ENCODE assay signal across 8 cellular contexts in the genomic region with DNA sequence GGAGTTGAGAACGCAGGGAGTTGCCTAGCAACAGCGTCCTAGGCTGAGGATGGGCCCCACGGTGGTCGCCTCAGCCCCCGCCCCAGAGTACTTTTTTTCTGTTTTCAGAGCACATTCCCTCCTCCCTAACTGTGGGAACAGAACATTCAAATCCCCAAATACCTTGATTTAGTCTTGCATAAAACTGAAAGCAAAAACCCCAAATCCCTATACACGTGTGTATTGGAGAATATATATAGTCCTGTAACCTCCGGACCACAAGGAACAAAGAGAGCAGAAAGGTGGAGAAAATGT. TPM values are rescaled to one million over a fixed set of nuclear protein-coding genes. Genes with fewer than 3 reads are reported as not detected.
DNase-seq lines count a peak whose midpoint lies in the region; ATAC-seq, FAIRE-seq and TF ChIP-seq lines count a peak whose summit lies in the region.

No MANE protein-coding gene starts in this region.

- H3K4me3 ChIP-seq in right atrium auricular region (peak overlapping the region; percentile 68 to 71), K562 (peak overlapping the region; percentile 65), mesodermal cell (ENCODE audit: extremely low read depth, insufficient read depth, low read length, poor library complexity, severe bottlenecking) (peak overlapping the region; percentile 86), vagina (peak overlapping the region; percentile 75 to 86)

- H3K79me2 ChIP-seq in K562 (ENCODE audit: control insufficient read depth, insufficient read depth, low read length) = peaks cover 46% of the 10 kb centered on the region

- POLR2A ChIA-PET in K562 (lab: Yijun Ruan, JAX) = no interaction called here

- no peak for TF ChIP-seq EP300 in K562 (IDR thresholded peaks at IDR 0.05; ENCODE audit: low read length)

- intact Hi-C loops in Right ventricle myocardium inferior (cut with DNase I) = no loop called here
- intact Hi-C loops in K562 (cut with micrococcal nuclease) = no loop called here
- intact Hi-C loops in vagina (cut with DNase I) = no loop called here

- no peak for TF ChIP-seq POLR2A in K562 (conservative IDR thresholded peaks at IDR 0.05)
- no peak for TF ChIP-seq POLR2A in vagina (IDR thresholded peaks at IDR 0.05)

- peak overlapping the region; percentile 95 to 98 for H3K27ac ChIP-seq in right atrium auricular region
- H3K27ac ChIP-seq in K562 (ENCODE audit: extremely low read depth, low read depth, low read length) = no peak overlapping the region
- peak overlapping the region; percentile 97 for H3K27ac ChIP-seq in mesodermal cell (ENCODE audit: low read depth, low read length, severe bottlenecking)
- H3K27ac ChIP-seq in vagina = peak overlapping the region; percentile 97

- H3K27me3 ChIP-seq in right atrium auricular region (no peaks in the 10 kb centered on the region), K562 (ENCODE audit: control insufficient read depth in 2 of 2, insufficient read depth in 2 of 2, low read length in 2 of 2) (no peaks in the 10 kb centered on the region), vagina (no peaks in the 10 kb centered on the region)

- TF ChIP-seq CTCF in right atrium auricular region (IDR thresholded peaks at IDR 0.05) (no peak), K562 (IDR thresholded peaks at IDR 0.05 in 2 of 3, conservative IDR thresholded peaks at IDR 0.05 in 1 of 3; ENCODE audit: insufficient read depth in 2 of 3, low read depth in 1 of 3, low read length in 3 of 3) (no peak), vagina (IDR thresholded peaks at IDR 0.05) (no peak)

- no peak for TF ChIP-seq RAD21 in K562 (CRISPR knock-in tag; conservative IDR thresholded peaks at IDR 0.05 in 1 of 2, IDR thresholded peaks at IDR 0.05 in 1 of 2)

- peak overlapping the region; percentile 95 for H2AFZ ChIP-seq in K562 (ENCODE audit: low read depth, low read length)

- H3K9me1 ChIP-seq in K562 (ENCODE audit: control insufficient read depth, insufficient read depth, low read length) = no peaks in the 10 kb centered on the region

- CTCF ChIA-PET in K562 (lab: Yijun Ruan, JAX; ENCODE audit: low intra/inter-chr PET ratio) = interaction anchor here (0.7 to 3.8 kb wide), 2 partner anchors 64 to 76 kb away, joined by 3 to 18 read pairs; no protein-coding TSS in a partner anchor

- no peak for FAIRE-seq in K562 (lab: Jason Lieb, UNC)

- BruUV-seq in K562 (replicated peaks; lab: Mats Ljungman, UMichigan) = no TSS peak

- no peak for ATAC-seq in Right ventricle myocardium inferior
- no peak for ATAC-seq in K562
- ATAC-seq in GM19035 (IDR thresholded peaks at IDR 0.05; ENCODE audit: unreplicated experiment) = no peak

- in situ Hi-C loops in K562 (cut with MboI) = no loop called here
- in situ Hi-C loops in KBM-7 (cut with MboI; ENCODE audit: low pct_unique_long_range_greater_than_20kb, low sequenced_read_pairs) = no loop called here

- peaks cover 19% of the 10 kb centered on the region for H4K20me1 ChIP-seq in K562 (replicated peaks; ENCODE audit: control insufficient read depth, insufficient read depth, low read length)

- H3K4me1 ChIP-seq in right atrium auricular region (peaks cover 0 to 42% of the 10 kb centered on the region in 2 donors), K562 (replicated peaks in 1 of 2; ENCODE audit: control insufficient read depth in 2 of 2, insufficient read depth in 2 of 2, low read length in 2 of 2) (peaks cover 10 to 13% of the 10 kb centered on the region in 2 experiments; a peak in 4 of 5 replicates), mesodermal cell (ENCODE audit: control insufficient read depth, insufficient read depth, low read length, poor library complexity, severe bottlenecking) (peaks cover 11% of the 10 kb centered on the region), vagina (peaks cover 48% of the 10 kb centered on the region)

- WGBS in K562 (ENCODE audit: insufficient coverage, low coverage, missing lambda C conversion rate) = 1% methylated on average over 7 of the region's 7 CpGs
- 0% methylated on average over 5 of the region's 7 CpGs for WGBS in mesodermal cell (ENCODE audit: insufficient coverage in 2 of 2), 2 experiments

- H3K4me2 ChIP-seq in K562 (ENCODE audit: insufficient read depth, low read length) = peak overlapping the region; percentile 83

- H3K9me3 ChIP-seq in right atrium auricular region (no peaks in the 10 kb centered on the region), K562 (replicated peaks; ENCODE audit: control insufficient read depth, insufficient read depth, low read depth, low read length) (no peaks in the 10 kb centered on the region), mesodermal cell (ENCODE audit: control insufficient read depth, low read length) (no peaks in the 10 kb centered on the region), vagina (no peaks in the 10 kb centered on the region)

- H3K9ac ChIP-seq in K562 (ENCODE audit: insufficient read depth in 1 of 2, low read depth in 2 of 2, low read length in 2 of 2) = peak overlapping the region in 1 of 2 experiments; percentile 90; a peak in 1 of 4 replicates

- H3K36me3 ChIP-seq in right atrium auricular region = no peaks in the 10 kb centered on the region
- H3K36me3 ChIP-seq in K562 (ENCODE audit: control insufficient read depth, insufficient read depth, low read length) = no peaks in the 10 kb centered on the region
- no peaks in the 10 kb centered on the region for H3K36me3 ChIP-seq in mesodermal cell (ENCODE audit: control insufficient read depth, insufficient read depth, low read length)
- no peaks in the 10 kb centered on the region for H3K36me3 ChIP-seq in vagina

- DNase-seq in right atrium auricular region (ENCODE audit: low spot score) = no peak
- no peak for DNase-seq in Right ventricle myocardium inferior (ENCODE audit: missing footprints)
- no peak for DNase-seq in K562 (ENCODE audit: extremely low read depth in 1 of 4, low spot score in 3 of 4)
- no peak for DNase-seq in vagina (ENCODE audit: extremely low spot score in 2 of 2)
- no peak for DNase-seq in DMS53 treated with DMSO at 0.1 percent for 48 hours (lab: John Stamatoyannopoulos, UW; ENCODE audit: unreplicated experiment)
- no peak for DNase-seq in KBM-7

TF ChIP-seq in K562, 482 proteins besides CTCF, POLR2A, EP300 and RAD21 (continues in another document):
- TF ChIP-seq POLR2H (tag; IDR thresholded peaks at IDR 0.05; ENCODE audit: low read depth) (no peak), NEUROD1 (IDR thresholded peaks at IDR 0.05; ENCODE audit: borderline replicate concordance, low read depth, low read length, partially characterized antibody) (peak; percentile 4), RFX1 (IDR thresholded peaks at IDR 0.05) (peak; percentile 99)

RNA-seq across cellular contexts. Expression of a gene that starts 0.3 kb away (rescaled TPM):
- total RNA-seq in right atrium auricular region = 10 to 100 TPM; 17.8 to 23.3 TPM
- 19.4 TPM for total RNA-seq in Right ventricle myocardium inferior
- 10.4 and 11.2 TPM in 2 replicates for total RNA-seq in K562 (2011; cell fraction: chromatin; rRNA removed; ENCODE audit: low replicate concordance)
- total RNA-seq in K562 (2011; cell fraction: nucleolus; rRNA removed) = 6.0 and 6.8 TPM in 2 replicates
- 5.9 and 7.0 TPM in 2 replicates for total RNA-seq in K562 (2011; cell fraction: nucleoplasm; rRNA removed)
- total RNA-seq in K562 (2014; rRNA removed) = 13.5 and 19.2 TPM in 2 replicates
- total RNA-seq in K562 (2014; rRNA removed; fragmentation: Illumina TruSeq; extraction: Trizol) = 11.6 and 11.8 TPM in 2 replicates
- 16.9 and 18.5 TPM in 2 replicates for total RNA-seq in K562 (2015; rRNA removed; fragmentation: Illumina TruSeq; extraction: Trizol)
- total RNA-seq in K562 (2021) = 17.9 and 19.4 TPM in 2 replicates
- polyA plus RNA-seq in K562 (2011; rRNA removed) = 13.3 and 13.8 TPM in 2 replicates
- 12.9 and 16.1 TPM in 2 replicates for polyA plus RNA-seq in K562 (2011; cell fraction: cytosol; rRNA removed)
- polyA plus RNA-seq in K562 (2011; cell fraction: nucleus; rRNA removed) = 14.1 and 16.8 TPM in 2 replicates
- 16.3 and 19.4 TPM in 2 replicates for polyA plus RNA-seq in K562 (2012)
- polyA plus RNA-seq in K562 (2014; fragmentation: Illumina TruSeq; extraction: Trizol) = 19.9 and 22.8 TPM in 2 replicates
- polyA plus RNA-seq in K562 (2014; fragmentation: Nextera tagmentation; extraction: Ambion mirVana) = 1 to 10 TPM; 3.9 to 4.3 TPM
- 12.9 and 17.8 TPM in 2 replicates for polyA plus RNA-seq in K562 (2014; rRNA removed)
- 11.2 and 15.3 TPM in 2 replicates for polyA minus RNA-seq in K562 (2011; rRNA and poly(A)+ RNA removed)
- polyA minus RNA-seq in K562 (2011; cell fraction: cytosol; rRNA and poly(A)+ RNA removed) = 8.0 and 9.6 TPM in 2 replicates
- 4.3 and 6.8 TPM in 2 replicates for polyA minus RNA-seq in K562 (2011; cell fraction: nucleus; rRNA and poly(A)+ RNA removed)
- polyA plus RNA-seq in mesodermal cell (2013, experiment 1 of 2) = 11.9 TPM
- 10.6 TPM for polyA plus RNA-seq in mesodermal cell (2013, experiment 2 of 2)
- total RNA-seq in vagina = 33.9 TPM

RNA-seq across cellular contexts. Expression of a gene that starts 28.1 kb away (rescaled TPM):
- 10 to 100 TPM in 1 of 2 donors, 1 to 10 TPM in 1; 9.6 to 14.9 TPM for total RNA-seq in right atrium auricular region
- 8.0 TPM for total RNA-seq in Right ventricle myocardium inferior
- total RNA-seq in K562 (2011; cell fraction: chromatin; rRNA removed; ENCODE audit: low replicate concordance) = 2.4 and 5.1 TPM in 2 replicates
- 2.4 and 4.5 TPM in 2 replicates for total RNA-seq in K562 (2011; cell fraction: nucleolus; rRNA removed)
- 5.8 and 6.6 TPM in 2 replicates for total RNA-seq in K562 (2011; cell fraction: nucleoplasm; rRNA removed)
- 1.5 and 1.6 TPM in 2 replicates for total RNA-seq in K562 (2014; rRNA removed)
- total RNA-seq in K562 (2014; rRNA removed; fragmentation: Illumina TruSeq; extraction: Trizol) = 1.1 and 1.3 TPM in 2 replicates
- total RNA-seq in K562 (2015; rRNA removed; fragmentation: Illumina TruSeq; extraction: Trizol) = 0.64 and 0.76 TPM in 2 replicates
- 2.0 and 2.1 TPM in 2 replicates for total RNA-seq in K562 (2021)
- 2.2 and 3.7 TPM in 2 replicates for polyA plus RNA-seq in K562 (2011; rRNA removed)
- 2.5 and 4.8 TPM in 2 replicates for polyA plus RNA-seq in K562 (2011; cell fraction: cytosol; rRNA removed)
- polyA plus RNA-seq in K562 (2011; cell fraction: nucleus; rRNA removed) = 3.0 and 4.6 TPM in 2 replicates
- 1.7 and 4.9 TPM in 2 replicates for polyA plus RNA-seq in K562 (2012)
- 1.9 TPM in 2 replicates for polyA plus RNA-seq in K562 (2014; fragmentation: Illumina TruSeq; extraction: Trizol)
- 1 to 10 TPM; 1.0 to 1.6 TPM for polyA plus RNA-seq in K562 (2014; fragmentation: Nextera tagmentation; extraction: Ambion mirVana)
- 2.3 and 2.9 TPM in 2 replicates for polyA plus RNA-seq in K562 (2014; rRNA removed)
- 0.75 and 1.5 TPM in 2 replicates for polyA minus RNA-seq in K562 (2011; rRNA and poly(A)+ RNA removed)
- 0.67 and 1.5 TPM in 2 replicates for polyA minus RNA-seq in K562 (2011; cell fraction: cytosol; rRNA and poly(A)+ RNA removed)
- polyA minus RNA-seq in K562 (2011; cell fraction: nucleus; rRNA and poly(A)+ RNA removed) = 0.89 and 2.4 TPM in 2 replicates
- 33.4 TPM for polyA plus RNA-seq in mesodermal cell (2013, experiment 1 of 2)
- polyA plus RNA-seq in mesodermal cell (2013, experiment 2 of 2) = 21.7 TPM
- 24.6 TPM for total RNA-seq in vagina
